21 cellular contexts compared by ENCODE assay signal in the genomic region with DNA sequence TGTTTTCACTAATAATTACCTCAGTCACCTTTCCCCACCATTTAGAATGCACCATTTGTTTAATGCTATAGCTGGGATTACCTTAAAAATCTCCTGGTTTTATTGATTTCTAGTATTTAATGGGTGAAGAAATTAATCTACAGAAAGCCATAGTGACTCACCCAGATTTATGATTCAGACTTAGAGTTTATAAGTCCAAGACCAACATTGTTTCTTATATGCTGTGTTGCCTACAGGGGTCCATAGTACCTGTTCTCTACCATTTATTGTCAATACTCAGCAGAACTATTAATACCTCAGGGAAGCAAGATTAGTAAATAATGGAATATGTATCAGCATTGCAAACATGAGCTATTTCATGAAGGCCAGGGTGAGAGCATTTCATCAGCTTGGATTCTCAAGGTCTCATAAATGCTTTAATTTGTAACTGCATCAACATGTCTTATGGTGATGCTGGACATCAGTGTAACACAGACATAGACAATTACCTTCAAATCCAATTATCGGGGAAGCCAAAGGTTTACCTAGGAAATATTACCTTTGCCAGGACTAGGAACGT. TPM values are rescaled to one million over a fixed set of nuclear protein-coding genes. Genes with fewer than 3 reads are reported as not detected.
"Had no signal": no experiment of that assay in that cellular context is flagged by ENCODE, and none has a peak within 500 bp of the region (broad histone marks: within the 10 kb centered on the region; RNA-seq: fewer than 3 reads in every experiment).

No MANE protein-coding gene starts in this region.

- H3K27me3 ChIP-seq: ascending aorta, neutrophil, right lobe of liver, suprapubic skin, upper lobe of right lung had no signal

- H3K27ac Mint-ChIP-seq: activated CD8-positive, alpha-beta T cell treated with anti-CD3 and anti-CD28 coated beads for 36 hours; activated naive CD8-positive, alpha-beta T cell treated with anti-CD3 and anti-CD28 coated beads, Interleukin-2, amount 50 U/mL, for 24 hours; T-helper 2 cell treated with Interferon-gamma antibody and Interleukin-4, amounts not matched to agents 5 μg/mL and 100 μg/mL, for 36 hours had no signal

- ATAC-seq: activated CD8-positive, alpha-beta T cell treated with anti-CD3 and anti-CD28 coated beads for 36 hours; activated naive CD8-positive, alpha-beta T cell treated with anti-CD3 and anti-CD28 coated beads, Interleukin-2, amount 50 U/mL, for 24 hours; naive thymus-derived CD8-positive, alpha-beta T cell had no signal

- FAIRE-seq: colon, kidney had no signal

- DNase-seq: activated CD8-positive, alpha-beta memory T cell treated with anti-CD3 and anti-CD28 coated beads, Interleukin-2, amount 50 U/mL, for 4 hours; activated CD8-positive, alpha-beta T cell treated with anti-CD3 and anti-CD28 coated beads for 36 hours; activated naive CD4-positive, alpha-beta T cell; activated naive CD8-positive, alpha-beta T cell treated with anti-CD3 and anti-CD28 coated beads, Interleukin-2, amount 50 U/mL, for 24 hours; effector CD4-positive, alpha-beta T cell; kidney; naive thymus-derived CD8-positive, alpha-beta T cell; right lobe of liver; stimulated activated CD4-positive, alpha-beta T cell treated with anti-CD3 and anti-CD28 coated beads, Interleukin-2, amount 100 ng/mL, for 24 hours; stimulated activated naive CD4-positive, alpha-beta T cell; SW 1271; upper lobe of right lung had no signal

- H3K4me1 ChIP-seq: ascending aorta, prostate gland, right lobe of liver, suprapubic skin had no signal

- H3K4me3 Mint-ChIP-seq: activated CD8-positive, alpha-beta T cell treated with anti-CD3 and anti-CD28 coated beads for 36 hours; activated naive CD8-positive, alpha-beta T cell treated with anti-CD3 and anti-CD28 coated beads, Interleukin-2, amount 50 U/mL, for 24 hours; naive thymus-derived CD8-positive, alpha-beta T cell; T-helper 2 cell treated with Interferon-gamma antibody and Interleukin-4, amounts not matched to agents 5 μg/mL and 100 μg/mL, for 36 hours had no signal

- H3K27ac ChIP-seq: ascending aorta, neutrophil, suprapubic skin, upper lobe of right lung had no signal

- H3K4me3 ChIP-seq: ascending aorta, prostate gland, right lobe of liver, suprapubic skin, upper lobe of right lung had no signal

- H3K9me3 Mint-ChIP-seq: activated CD8-positive, alpha-beta T cell treated with anti-CD3 and anti-CD28 coated beads for 36 hours; activated naive CD8-positive, alpha-beta T cell treated with anti-CD3 and anti-CD28 coated beads, Interleukin-2, amount 50 U/mL, for 24 hours; naive thymus-derived CD8-positive, alpha-beta T cell; T-helper 2 cell treated with Interferon-gamma antibody and Interleukin-4, amounts not matched to agents 5 μg/mL and 100 μg/mL, for 36 hours had no signal

- H3K9me3 ChIP-seq: ascending aorta, prostate gland, right lobe of liver, suprapubic skin, upper lobe of right lung had no signal

- H3K36me3 ChIP-seq: ascending aorta, neutrophil, prostate gland, right lobe of liver, suprapubic skin, upper lobe of right lung had no signal

- H3K36me3 Mint-ChIP-seq: naive thymus-derived CD8-positive, alpha-beta T cell had no signal

RNA-seq across cellular contexts. Expression of a gene that starts 8.0 kb away (rescaled TPM):
- total RNA-seq: activated CD8-positive, alpha-beta T cell treated with anti-CD3 and anti-CD28 coated beads for 36 hours; epithelial cell of proximal tubule had no signal

RNA-seq across cellular contexts. Expression of a gene that starts 25.9 kb away (rescaled TPM):
- total RNA-seq: activated CD8-positive, alpha-beta T cell treated with anti-CD3 and anti-CD28 coated beads for 36 hours; ascending aorta; epithelial cell of proximal tubule had no signal
- polyA plus RNA-seq: naive thymus-derived CD8-positive, alpha-beta T cell had no signal

RNA-seq across cellular contexts. Expression of a gene that starts 43.3 kb away (rescaled TPM):
- total RNA-seq: activated CD8-positive, alpha-beta T cell treated with anti-CD3 and anti-CD28 coated beads for 36 hours; ascending aorta; cardiac septum; epithelial cell of proximal tubule; lower leg skin; naive thymus-derived CD8-positive, alpha-beta T cell; right lobe of liver; suprapubic skin; upper lobe of right lung had no signal
- polyA plus RNA-seq: naive thymus-derived CD8-positive, alpha-beta T cell had no signal

RNA-seq across cellular contexts. Expression of a gene that starts 59.0 kb away (rescaled TPM):
- total RNA-seq: activated CD8-positive, alpha-beta T cell treated with anti-CD3 and anti-CD28 coated beads for 36 hours; ascending aorta; cardiac septum; epithelial cell of proximal tubule; kidney; lower leg skin; naive thymus-derived CD8-positive, alpha-beta T cell; right lobe of liver; suprapubic skin; upper lobe of right lung had no signal
- polyA plus RNA-seq: naive thymus-derived CD8-positive, alpha-beta T cell had no signal
